Comparison of ENCODE assay signal across 5 cellular contexts in the genomic region with DNA sequence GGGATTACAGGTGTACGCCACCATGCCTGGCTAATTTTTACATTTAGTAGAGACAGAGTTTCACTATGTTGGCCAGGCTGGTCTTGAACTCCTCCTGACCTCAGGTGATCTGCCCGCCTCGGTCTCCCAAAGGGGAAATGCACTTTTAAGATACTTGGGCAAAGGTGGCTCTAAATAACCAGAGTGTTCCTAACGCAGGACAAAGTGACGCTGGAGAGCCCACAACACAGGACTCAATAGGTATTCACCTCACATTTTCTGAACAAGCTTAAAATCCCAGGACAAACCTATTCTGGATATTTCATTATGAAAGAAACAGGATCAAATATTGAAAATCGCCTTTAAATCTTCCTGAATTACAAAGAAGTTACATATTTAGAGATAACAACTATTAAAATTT.
"Had no signal": no experiment of that assay in that cellular context is flagged by ENCODE, and none has a peak within 500 bp of the region (broad histone marks: within the 10 kb centered on the region; RNA-seq: fewer than 3 reads in every experiment).

No MANE protein-coding gene starts in this region.

- DNase-seq: IMR-90, KBM-7, KG1 had no signal

- ATAC-seq: HepG2, K562 had no signal
